In genomic region chr2:234680688-234681050, GRCh38 we compare ENCODE assay signal across 1 cellular context.
TF ChIP-seq lines count a peak whose summit lies in the region.

No MANE protein-coding gene starts in this region.

TF ChIP-seq in HepG2, 621 proteins besides CTCF, POLR2A, EP300 and RAD21 (continued from another document):
- TF ChIP-seq ZMAT5 (CRISPR knock-in tag; IDR thresholded peaks at IDR 0.05; ENCODE audit: borderline replicate concordance, low read depth): no peak
- no peak for TF ChIP-seq IKZF5 (CRISPR knock-in tag; IDR thresholded peaks at IDR 0.05)
- TF ChIP-seq SMARCE1 (IDR thresholded peaks at IDR 0.05; ENCODE audit: borderline replicate concordance): no peak
- TF ChIP-seq ZFP62 (CRISPR knock-in tag; IDR thresholded peaks at IDR 0.05): no peak
- no peak for TF ChIP-seq SKI (IDR thresholded peaks at IDR 0.05; ENCODE audit: partially characterized antibody)
- TF ChIP-seq ARNTL (CRISPR knock-in tag; IDR thresholded peaks at IDR 0.05): no peak
- peak; percentile 7; the same call in 1 of the 2 replicates for TF ChIP-seq ZSCAN25 (CRISPR knock-in tag; IDR thresholded peaks at IDR 0.05)
- TF ChIP-seq CREM (IDR thresholded peaks at IDR 0.05): no peak
- TF ChIP-seq CREM (CRISPR knock-in tag; IDR thresholded peaks at IDR 0.05): no peak
- TF ChIP-seq RNF219 (CRISPR knock-in tag; IDR thresholded peaks at IDR 0.05): 0 out of 2 replicates have a peak, but pooled peaks have one; percentile 72
- no peak for TF ChIP-seq NFRKB (IDR thresholded peaks at IDR 0.05)
- no peak for TF ChIP-seq NFE2L2 (IDR thresholded peaks at IDR 0.05; ENCODE audit: low read length)
- TF ChIP-seq PREB (CRISPR knock-in tag; IDR thresholded peaks at IDR 0.05): no peak
- TF ChIP-seq ZNF317 (CRISPR knock-in tag; IDR thresholded peaks at IDR 0.05): no peak
- no peak for TF ChIP-seq ZNF639 (CRISPR knock-in tag; conservative IDR thresholded peaks at IDR 0.05)
- no peak for TF ChIP-seq CCDC6 (CRISPR knock-in tag; IDR thresholded peaks at IDR 0.05)
- no peak for TF ChIP-seq ZNF766 (CRISPR knock-in tag; IDR thresholded peaks at IDR 0.05; ENCODE audit: borderline replicate concordance)
- TF ChIP-seq TIGD3 (CRISPR knock-in tag; IDR thresholded peaks at IDR 0.05; ENCODE audit: borderline replicate concordance): no peak
- no peak for TF ChIP-seq SOX6 (IDR thresholded peaks at IDR 0.05)
- TF ChIP-seq SOX6 (CRISPR knock-in tag; IDR thresholded peaks at IDR 0.05): no peak
- TF ChIP-seq ZNF883 (CRISPR knock-in tag; IDR thresholded peaks at IDR 0.05; ENCODE audit: not compliant biosample characterization): peak; percentile 2
- TF ChIP-seq GPN1 (CRISPR knock-in tag; IDR thresholded peaks at IDR 0.05; ENCODE audit: borderline replicate concordance): no peak
- TF ChIP-seq ZNF660 (CRISPR knock-in tag; IDR thresholded peaks at IDR 0.05; ENCODE audit: borderline replicate concordance, low read depth): no peak
- TF ChIP-seq KDM3A (CRISPR knock-in tag; IDR thresholded peaks at IDR 0.05; ENCODE audit: low read depth): no peak
- TF ChIP-seq ZNF629 (CRISPR knock-in tag; conservative IDR thresholded peaks at IDR 0.05): no peak
- no peak for TF ChIP-seq NFYB (CRISPR knock-in tag; IDR thresholded peaks at IDR 0.05)
- TF ChIP-seq ZNF782 (CRISPR knock-in tag; IDR thresholded peaks at IDR 0.05; ENCODE audit: borderline replicate concordance): no peak
- TF ChIP-seq ATF4 (CRISPR knock-in tag; IDR thresholded peaks at IDR 0.05): no peak
- no peak for TF ChIP-seq MLX (CRISPR knock-in tag; IDR thresholded peaks at IDR 0.05)
- TF ChIP-seq ZNF275 (CRISPR knock-in tag; IDR thresholded peaks at IDR 0.05; ENCODE audit: borderline replicate concordance): no peak
- TF ChIP-seq RERE (CRISPR knock-in tag; IDR thresholded peaks at IDR 0.05; ENCODE audit: low read depth): no peak
- no peak for TF ChIP-seq ZNF619 (CRISPR knock-in tag; IDR thresholded peaks at IDR 0.05)
- TF ChIP-seq HOXA5 (CRISPR knock-in tag; IDR thresholded peaks at IDR 0.05): no peak
- TF ChIP-seq ZNF329 (CRISPR knock-in tag; IDR thresholded peaks at IDR 0.05; ENCODE audit: low read depth): no peak
- TF ChIP-seq HIC2 (CRISPR knock-in tag; IDR thresholded peaks at IDR 0.05; ENCODE audit: low read depth): no peak
